8 cellular contexts compared by ENCODE assay signal in genomic region chr15:71532994-71533393, GRCh38.
A peak's percentile ranks its signal among the peaks of the same experiment; 100 is the strongest.
DNase-seq lines count a peak whose midpoint lies in the region; ATAC-seq and TF ChIP-seq lines count a peak whose summit lies in the region.

No MANE protein-coding gene starts in this region.

- TF ChIP-seq EP300 in upper lobe of left lung (IDR thresholded peaks at IDR 0.05), result no peak

- TF ChIP-seq POLR2A in upper lobe of left lung (IDR thresholded peaks at IDR 0.05), result no peak

- no peaks in the 10 kb centered on the region for H3K79me2 ChIP-seq in OCI-LY1 (ENCODE audit: insufficient read depth, low read length)

- H3K27ac ChIP-seq in OCI-LY1 (ENCODE audit: low read depth, low read length, poor library complexity, severe bottlenecking), result no peak overlapping the region
- no peak overlapping the region for H3K27ac ChIP-seq in upper lobe of left lung

- no peaks in the 10 kb centered on the region for H3F3A ChIP-seq in OCI-LY1 (ENCODE audit: insufficient read depth, low read length)

- no peak for TF ChIP-seq CTCF in GM13976 (IDR thresholded peaks at IDR 0.05; ENCODE audit: borderline replicate concordance, control extremely low read depth, extremely low read depth, insufficient read depth, missing control alignments)
- peak; percentile 65 for TF ChIP-seq CTCF in OCI-LY1 (IDR thresholded peaks at IDR 0.05; ENCODE audit: low read length)
- TF ChIP-seq CTCF in upper lobe of left lung (IDR thresholded peaks at IDR 0.05), result peak; percentile 21 to 54 (median 48)

- H4K20me1 ChIP-seq in OCI-LY1 (ENCODE audit: insufficient read depth, low read length), result no peaks in the 10 kb centered on the region

- no peak overlapping the region for H2AFZ ChIP-seq in OCI-LY1 (ENCODE audit: low read length)

- H3K27me3 ChIP-seq in OCI-LY1 (ENCODE audit: insufficient read depth, low read length) (no peaks in the 10 kb centered on the region; the same call in 1 of the 2 replicates), upper lobe of left lung (no peaks in the 10 kb centered on the region)

- no peak for ATAC-seq in upper lobe of left lung (ENCODE audit: low FRiP score in 2 of 2)
- no peak for ATAC-seq in HG03108 (IDR thresholded peaks at IDR 0.05; ENCODE audit: unreplicated experiment)

- no peak overlapping the region for H3K9ac ChIP-seq in OCI-LY1 (ENCODE audit: low read length)

- H3K4me3 ChIP-seq in OCI-LY1 (ENCODE audit: low read depth, low read length, poor library complexity, severe bottlenecking), result no peak overlapping the region
- no peak overlapping the region for H3K4me3 ChIP-seq in upper lobe of left lung

- WGBS in upper lobe of left lung, 2 donors, result 70 to 81% methylated on average over 6 of the region's 6 CpGs

- in situ Hi-C loops in ACHN (cut with HindIII; ENCODE audit: low pct_ligation_motif_present, low pct_unique_long_range_greater_than_20kb, low sequenced_read_pairs) (no loop called here), GM13976 (cut with MboI; ENCODE audit: low sequenced_read_pairs, unreplicated experiment) (no loop called here)

- H3K36me3 ChIP-seq in OCI-LY1 (ENCODE audit: insufficient read depth, low read length) (no peaks in the 10 kb centered on the region), upper lobe of left lung (no peaks in the 10 kb centered on the region)

- DNase-seq in ACHN (peak; percentile 29), GM13976 (ENCODE audit: low spot score) (peak; percentile 23), fibroblast of gingiva (ENCODE audit: low read depth) (peak; percentile 45), upper lobe of left lung (peak in 1 of 2 donors; percentile 28), NCI-H128 (lab: John Stamatoyannopoulos, UW; ENCODE audit: unreplicated experiment) (no peak)
- DNase-seq in central memory CD4-positive, alpha-beta T cell, result no peak

- H3K9me3 ChIP-seq in OCI-LY1 (ENCODE audit: low read length), result no peaks in the 10 kb centered on the region
- no peaks in the 10 kb centered on the region for H3K9me3 ChIP-seq in upper lobe of left lung

- no peak overlapping the region for H3K4me2 ChIP-seq in OCI-LY1 (ENCODE audit: low read length)

- no peaks in the 10 kb centered on the region for H3K9me2 ChIP-seq in OCI-LY1 (ENCODE audit: low read depth, low read length)

- H3K4me1 ChIP-seq in OCI-LY1 (ENCODE audit: insufficient read depth, low read length, severe bottlenecking), result no peaks in the 10 kb centered on the region
- H3K4me1 ChIP-seq in upper lobe of left lung, result no peaks in the 10 kb centered on the region

Comparison
In these comparisons a context has a peak if more than half of its experiments do, and no peak if none do; other contexts are left out.
1. DNase-seq: peak in ACHN (single experiment), GM13976 (single experiment) and fibroblast of gingiva (single experiment); none in NCI-H128 (single experiment) and central memory CD4-positive, alpha-beta T cell (single experiment).